In the genomic region with DNA sequence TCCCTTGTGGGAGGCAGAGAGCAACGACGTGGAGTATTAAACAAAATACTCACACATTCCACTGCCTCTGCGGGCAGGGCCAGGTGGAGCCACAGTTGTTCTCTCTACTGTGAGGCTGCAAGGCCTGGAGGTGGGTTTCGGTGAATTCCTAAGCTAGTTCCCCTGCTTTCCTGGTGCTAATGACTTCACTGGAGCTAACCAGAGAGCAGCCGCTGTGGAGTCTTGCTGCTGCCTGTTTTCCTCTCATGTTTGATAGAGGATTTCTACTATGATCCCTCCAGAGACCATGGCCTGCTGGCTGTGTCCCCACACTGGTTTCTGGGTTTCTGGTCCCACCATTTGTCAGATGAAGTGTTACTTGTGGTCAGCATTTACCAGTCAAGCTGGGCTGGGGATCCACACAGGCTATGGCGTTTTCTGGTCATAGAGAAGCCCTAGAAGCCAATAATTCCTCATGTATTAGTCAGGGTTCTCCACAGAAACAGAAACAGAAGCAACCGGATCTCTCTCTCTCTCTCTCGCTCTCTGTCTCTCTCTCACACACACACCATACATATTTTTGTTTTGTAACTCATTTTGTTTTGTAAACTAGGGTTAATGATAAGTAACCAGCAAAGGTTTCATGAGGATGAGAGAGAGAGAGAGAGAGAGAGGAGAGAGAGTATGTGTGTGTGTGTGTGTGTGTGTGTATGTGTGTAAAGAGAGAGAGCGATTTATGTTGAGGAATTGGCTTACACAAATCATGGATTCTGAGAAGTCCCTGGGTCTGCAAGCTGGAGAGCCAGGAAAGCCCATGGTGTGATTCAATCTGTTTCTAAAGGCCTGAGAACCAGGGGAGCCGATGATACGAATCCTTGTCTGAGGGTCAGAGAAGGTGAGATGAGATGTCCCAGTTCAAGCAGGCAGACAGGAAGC, we compare ENCODE assay signal across 11 cellular contexts.
DNase-seq lines count a peak whose midpoint lies in the region; ATAC-seq and TF ChIP-seq lines count a peak whose summit lies in the region.
"Had no signal": no experiment of that assay in that cellular context is flagged by ENCODE, and none has a peak within 500 bp of the region (broad histone marks: within the 10 kb centered on the region; RNA-seq: fewer than 3 reads in every experiment).

No MANE protein-coding gene starts in this region.

- H3K36me3 Mint-ChIP-seq in Calu3 (ENCODE audit: insufficient read depth, unreplicated experiment) (no peaks in the 10 kb centered on the region), T-helper 17 cell (ENCODE audit: low read depth) (no peaks in the 10 kb centered on the region)

- H4K20me1 ChIP-seq in smooth muscle cell (ENCODE audit: low read depth) = no peaks in the 10 kb centered on the region

- H3K9me3 ChIP-seq in ascending aorta (no peaks in the 10 kb centered on the region), iPS-20b (ENCODE audit: insufficient read depth, low read depth, low read length) (no peaks in the 10 kb centered on the region), smooth muscle cell (replicated peaks; ENCODE audit: low read depth) (no peaks in the 10 kb centered on the region), HAP-1 (no peaks in the 10 kb centered on the region), T-helper 17 cell (ENCODE audit: control insufficient read depth, low read length, poor library complexity, severe bottlenecking) (no peaks in the 10 kb centered on the region)

- peak overlapping the region; percentile 10 for H2AFZ ChIP-seq in smooth muscle cell (ENCODE audit: low read depth)

- H3F3A ChIP-seq in smooth muscle cell (ENCODE audit: low read depth) = peaks cover 14% of the 10 kb centered on the region

- CTCF ChIA-PET in Calu3 (lab: Charles Lee) = interaction anchor here (0.6 kb wide), 1 partner anchor 29 kb away, joined by 3 read pairs; no protein-coding TSS in a partner anchor

- H3K9ac ChIP-seq in iPS-20b (ENCODE audit: low read depth, low read length) (no peak overlapping the region), smooth muscle cell (ENCODE audit: low read depth) (peak overlapping the region; percentile 81)

- H3K27me3 ChIP-seq in ascending aorta = no peaks in the 10 kb centered on the region
- no peaks in the 10 kb centered on the region for H3K27me3 ChIP-seq in iPS-20b (ENCODE audit: insufficient read depth, low read length)
- H3K27me3 ChIP-seq in smooth muscle cell (ENCODE audit: low read depth) = no peaks in the 10 kb centered on the region
- no peaks in the 10 kb centered on the region for H3K27me3 ChIP-seq in HAP-1 (ENCODE audit: low read depth)
- H3K27me3 ChIP-seq: heart right ventricle had no signal

- H3K27ac ChIP-seq in ascending aorta = peak overlapping the region; percentile 46 to 48
- peak overlapping the region; percentile 33 for H3K27ac ChIP-seq in iPS-20b (ENCODE audit: low read length)
- H3K27ac ChIP-seq in smooth muscle cell (ENCODE audit: low read depth) = peak overlapping the region; percentile 95

- no peaks in the 10 kb centered on the region for H3K79me2 ChIP-seq in smooth muscle cell (ENCODE audit: low read depth)

- H3K36me3 ChIP-seq in ascending aorta (no peaks in the 10 kb centered on the region), iPS-20b (ENCODE audit: insufficient read depth, low read depth, low read length) (no peaks in the 10 kb centered on the region), smooth muscle cell (ENCODE audit: low read depth) (no peaks in the 10 kb centered on the region), HAP-1 (replicated peaks) (no peaks in the 10 kb centered on the region)
- H3K36me3 ChIP-seq: heart right ventricle had no signal

- H3K4me1 ChIP-seq in ascending aorta (peaks cover 5 to 7% of the 10 kb centered on the region in 2 donors), iPS-20b (ENCODE audit: insufficient read depth, low read length) (peaks cover 11% of the 10 kb centered on the region), smooth muscle cell (ENCODE audit: low read depth) (peaks cover 5% of the 10 kb centered on the region), HAP-1 (no peaks in the 10 kb centered on the region)

- H3K4me1 Mint-ChIP-seq in Calu3 (ENCODE audit: low read depth, unreplicated experiment) (no peaks in the 10 kb centered on the region), T-helper 17 cell (no peaks in the 10 kb centered on the region)

- TF ChIP-seq CTCF in ascending aorta (IDR thresholded peaks at IDR 0.05) (no peak), smooth muscle cell (IDR thresholded peaks at IDR 0.05; ENCODE audit: borderline replicate concordance, insufficient read depth, poor library complexity, severe bottlenecking) (no peak), Calu3 (IDR thresholded peaks at IDR 0.05; ENCODE audit: unreplicated experiment) (no peak)

- BruUV-seq in Calu3 (replicated peaks; lab: Mats Ljungman, UMichigan) = no TSS peak

- intact Hi-C loops in ascending aorta (cut with DNase I) = loop anchor here (10.0 kb wide), 2 partner anchors 373 to 957 kb away; no protein-coding TSS in a partner anchor
- intact Hi-C loops in Calu3 (cut with micrococcal nuclease; ENCODE audit: unreplicated experiment) = no loop called here

- H3K4me3 ChIP-seq in ascending aorta (no peak overlapping the region), iPS-20b (ENCODE audit: low read length) (no peak overlapping the region), smooth muscle cell (no peak overlapping the region), HAP-1 (no peak overlapping the region)
- H3K4me3 ChIP-seq: heart right ventricle had no signal

- H3K4me2 ChIP-seq in smooth muscle cell = peak overlapping the region; percentile 67

- H3K4me3 Mint-ChIP-seq in Calu3 (ENCODE audit: low read depth, unreplicated experiment) (no peak overlapping the region), T-helper 17 cell (no peak overlapping the region)
- H3K4me3 Mint-ChIP-seq: activated CD8-positive, alpha-beta T cell treated with anti-CD3 and anti-CD28 coated beads for 36 hours had no signal

- in situ Hi-C loops in HAP-1 (cut with MboI; ENCODE audit: low sequenced_read_pairs) = no loop called here

- ATAC-seq in GM19397 (IDR thresholded peaks at IDR 0.05; ENCODE audit: unreplicated experiment) = peak; percentile 39
- no peak for ATAC-seq in T-helper 17 cell
- ATAC-seq: activated CD8-positive, alpha-beta T cell treated with anti-CD3 and anti-CD28 coated beads for 36 hours had no signal

- no peak for DNase-seq in ascending aorta (ENCODE audit: low spot score in 2 of 2)
- no peak for DNase-seq in smooth muscle cell (lab: John Stamatoyannopoulos, UW; ENCODE audit: unreplicated experiment)
- no peak for DNase-seq in NCI-H510A treated with DMSO at 0.1 percent for 48 hours (lab: John Stamatoyannopoulos, UW)
- DNase-seq in HAP-1 (ENCODE audit: low spot score in 2 of 2) = no peak
- DNase-seq in Calu3 = no peak
- DNase-seq in T-helper 17 cell = no peak
- DNase-seq: activated CD8-positive, alpha-beta T cell treated with anti-CD3 and anti-CD28 coated beads for 36 hours; GF-D8; heart right ventricle had no signal

- H3K27me3 Mint-ChIP-seq in Calu3 (ENCODE audit: unreplicated experiment) (no peaks in the 10 kb centered on the region), T-helper 17 cell (peaks cover 24% of the 10 kb centered on the region)

- no peak overlapping the region for H3K27ac Mint-ChIP-seq in Calu3 (ENCODE audit: unreplicated experiment)
- H3K27ac Mint-ChIP-seq in T-helper 17 cell = no peak overlapping the region
- H3K27ac Mint-ChIP-seq: activated CD8-positive, alpha-beta T cell treated with anti-CD3 and anti-CD28 coated beads for 36 hours had no signal

- H3K9me3 Mint-ChIP-seq in Calu3 (ENCODE audit: low read depth, unreplicated experiment) = no peaks in the 10 kb centered on the region
- H3K9me3 Mint-ChIP-seq: activated CD8-positive, alpha-beta T cell treated with anti-CD3 and anti-CD28 coated beads for 36 hours had no signal

- 18% methylated on average over 11 of the region's 11 CpGs for WGBS in smooth muscle cell (ENCODE audit: low lambda C conversion rate)

Comparison
In these comparisons a context has a peak if more than half of its experiments do, and no peak if none do; other contexts are left out.
1. H3K27ac ChIP-seq: peak in every context shown above with its lines; median percentile 95 in smooth muscle cell; 47 in ascending aorta; 33 in iPS-20b.